10 cellular contexts compared by ENCODE assay signal in the genomic region with DNA sequence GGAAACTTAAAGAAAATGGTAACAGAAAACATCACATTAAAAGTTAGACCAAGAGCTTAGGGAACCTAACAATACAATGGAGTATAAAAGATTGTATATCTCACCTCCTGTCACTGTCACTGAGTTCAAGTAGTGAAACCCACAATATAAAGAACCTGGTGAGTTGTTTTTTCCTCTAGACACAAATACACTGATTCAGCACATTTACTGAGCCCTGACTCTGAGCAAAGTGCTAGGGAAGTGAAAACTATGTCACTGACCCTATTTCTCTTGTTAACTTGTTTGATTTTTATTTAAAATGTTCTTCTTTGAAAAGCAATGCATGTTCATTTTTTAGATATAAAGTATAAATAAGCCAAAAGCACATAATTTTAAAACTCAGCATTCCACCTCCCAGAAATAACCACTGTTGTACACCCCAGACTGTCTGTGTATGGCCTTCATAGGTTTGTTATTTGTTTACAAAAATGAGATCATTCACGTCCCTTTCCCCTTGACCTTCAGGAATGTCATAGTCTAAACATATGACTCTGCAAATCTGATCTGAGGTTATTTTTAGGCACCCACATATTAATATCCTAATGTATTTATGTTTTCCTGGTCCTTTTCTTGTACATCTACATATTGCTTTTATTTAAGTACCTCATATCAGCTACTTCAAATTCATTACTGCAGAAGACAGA.
DNase-seq lines count a peak whose midpoint lies in the region; ATAC-seq and TF ChIP-seq lines count a peak whose summit lies in the region.
"Had no signal": no experiment of that assay in that cellular context is flagged by ENCODE, and none has a peak within 500 bp of the region (broad histone marks: within the 10 kb centered on the region; RNA-seq: fewer than 3 reads in every experiment).

No MANE protein-coding gene starts in this region.

- no peak for TF ChIP-seq CTCF in hepatocyte (IDR thresholded peaks at IDR 0.05; ENCODE audit: poor library complexity)

- 53% methylated on average over 1 of the region's 1 CpG for WGBS in hepatocyte (ENCODE audit: low lambda C conversion rate, missing lambda C conversion rate)

- H3K27ac ChIP-seq in naive thymus-derived CD4-positive, alpha-beta T cell (ENCODE audit: low read depth, low read length) = no peak overlapping the region
- no peak overlapping the region for H3K27ac ChIP-seq in hepatocyte

- POLR2A ChIA-PET in naive thymus-derived CD4-positive, alpha-beta T cell (lab: Charles Lee) = interaction anchor here (1.2 kb wide), 1 partner anchor 9 kb away, joined by 4 read pairs; no protein-coding TSS in a partner anchor

- no peaks in the 10 kb centered on the region for H3K4me1 ChIP-seq in naive thymus-derived CD4-positive, alpha-beta T cell (ENCODE audit: control insufficient read depth in 2 of 2, insufficient read depth in 2 of 2, low read length in 2 of 2)
- H3K4me1 ChIP-seq in hepatocyte (ENCODE audit: insufficient read depth) = no peaks in the 10 kb centered on the region

- H3K4me3 ChIP-seq in naive thymus-derived CD4-positive, alpha-beta T cell (ENCODE audit: low read length) = no peak overlapping the region
- no peak overlapping the region for H3K4me3 ChIP-seq in hepatocyte
- H3K4me3 ChIP-seq: heart right ventricle had no signal

- no peaks in the 10 kb centered on the region for H3K36me3 Mint-ChIP-seq in naive thymus-derived CD4-positive, alpha-beta T cell

- H3K9me2 ChIP-seq in hepatocyte (replicated peaks; ENCODE audit: insufficient read depth) = no peaks in the 10 kb centered on the region

- DNase-seq in NCI-H2029 (lab: John Stamatoyannopoulos, UW) = peak; percentile 26
- DNase-seq in NCI-H2029 treated with DMSO at 0.1 percent for 48 hours (lab: John Stamatoyannopoulos, UW) = no peak
- no peak for DNase-seq in naive thymus-derived CD4-positive, alpha-beta T cell
- DNase-seq in hepatocyte (ENCODE audit: low spot score) = no peak
- no peak for DNase-seq in ureter (ENCODE audit: low spot score)
- no peak for DNase-seq in H4 (ENCODE audit: low spot score)
- DNase-seq: heart right ventricle, nephron progenitor cell had no signal

- peaks cover 0 to 14% (median 7%) of the 10 kb centered on the region in 5 donors for H3K27me3 Mint-ChIP-seq in naive thymus-derived CD4-positive, alpha-beta T cell

- no peaks in the 10 kb centered on the region for H3K9me3 Mint-ChIP-seq in naive thymus-derived CD4-positive, alpha-beta T cell
- H3K9me3 Mint-ChIP-seq: nephron progenitor cell had no signal

- no peaks in the 10 kb centered on the region for H3K36me3 ChIP-seq in naive thymus-derived CD4-positive, alpha-beta T cell (ENCODE audit: control insufficient read depth in 2 of 3, insufficient read depth in 3 of 3, low read length in 3 of 3)
- H3K36me3 ChIP-seq in hepatocyte (replicated peaks; ENCODE audit: insufficient read depth, low read depth) = no peaks in the 10 kb centered on the region
- H3K36me3 ChIP-seq: heart right ventricle had no signal

- ATAC-seq in GM21529 (IDR thresholded peaks at IDR 0.05; ENCODE audit: unreplicated experiment) (peak; percentile 73), HG03521 (IDR thresholded peaks at IDR 0.05; ENCODE audit: unreplicated experiment) (peak; percentile 58)
- peak; percentile 45 for ATAC-seq in naive thymus-derived CD4-positive, alpha-beta T cell

- no peaks in the 10 kb centered on the region for H4K20me1 ChIP-seq in hepatocyte (ENCODE audit: insufficient read depth, poor library complexity, severe bottlenecking)

- no peaks in the 10 kb centered on the region for H3K27me3 ChIP-seq in naive thymus-derived CD4-positive, alpha-beta T cell (ENCODE audit: control insufficient read depth in 2 of 2, insufficient read depth in 2 of 2, low read length in 2 of 2)
- no peaks in the 10 kb centered on the region for H3K27me3 ChIP-seq in hepatocyte
- H3K27me3 ChIP-seq: heart right ventricle had no signal

- no peak overlapping the region for H2AFZ ChIP-seq in hepatocyte

- H3K9me3 ChIP-seq in naive thymus-derived CD4-positive, alpha-beta T cell (ENCODE audit: control insufficient read depth in 2 of 3, low read length in 3 of 3) = no peaks in the 10 kb centered on the region
- no peaks in the 10 kb centered on the region for H3K9me3 ChIP-seq in hepatocyte (ENCODE audit: low read depth)
- H3K9me3 ChIP-seq: heart right ventricle had no signal

- H3K4me3 Mint-ChIP-seq in naive thymus-derived CD4-positive, alpha-beta T cell = no peak overlapping the region
- H3K4me3 Mint-ChIP-seq: nephron progenitor cell had no signal

- H3K79me2 ChIP-seq in hepatocyte = no peaks in the 10 kb centered on the region

- peaks cover 0 to 14% (median 0%) of the 10 kb centered on the region in 7 donors for H3K4me1 Mint-ChIP-seq in naive thymus-derived CD4-positive, alpha-beta T cell
- H3K4me1 Mint-ChIP-seq: nephron progenitor cell had no signal

- H3K4me2 ChIP-seq in hepatocyte = no peak overlapping the region

- intact Hi-C loops in naive thymus-derived CD4-positive, alpha-beta T cell (cut with micrococcal nuclease) = loop anchor here in 1 of 2 donors (10.0 kb wide), 1 partner anchor 361 kb away; a partner anchor contains a TSS

- CTCF ChIA-PET in naive thymus-derived CD4-positive, alpha-beta T cell (lab: Charles Lee) = no interaction called here

- H3K27ac Mint-ChIP-seq in naive thymus-derived CD4-positive, alpha-beta T cell = no peak overlapping the region
- H3K27ac Mint-ChIP-seq: nephron progenitor cell had no signal
